In genomic region chr20:21325296-21325695, GRCh38 we compare ENCODE assay signal across 12 cellular contexts. TPM values are rescaled to one million over a fixed set of nuclear protein-coding genes. Genes with fewer than 3 reads are reported as not detected.
DNase-seq lines count a peak whose midpoint lies in the region; ATAC-seq, FAIRE-seq and TF ChIP-seq lines count a peak whose summit lies in the region.
"Had no signal": no experiment of that assay in that cellular context is flagged by ENCODE, and none has a peak within 500 bp of the region (broad histone marks: within the 10 kb centered on the region; RNA-seq: fewer than 3 reads in every experiment).

No MANE protein-coding gene starts in this region.

- no peak for TF ChIP-seq CTCF in left lung (IDR thresholded peaks at IDR 0.05)

- no peak overlapping the region for H3K4me3 ChIP-seq in left lung
- H3K4me3 ChIP-seq: esophagus squamous epithelium had no signal

- H3K27ac ChIP-seq in left lung: peak overlapping the region in 1 of 2 donors; percentile 81
- H3K27ac ChIP-seq: esophagus squamous epithelium had no signal

- ATAC-seq in stimulated activated naive CD8-positive, alpha-beta T cell treated with anti-CD3 and anti-CD28 coated beads, Interleukin-15, Interleukin-2, amounts not matched to agents 100 U/mL and 50 U/mL, for 24 hours: no peak
- ATAC-seq in left lung: peak; percentile 46

- peaks cover 62% of the 10 kb centered on the region for H3K4me1 Mint-ChIP-seq in stimulated activated naive CD8-positive, alpha-beta T cell treated with anti-CD3 and anti-CD28 coated beads, Interleukin-15, Interleukin-2, amounts not matched to agents 100 ng/mL and 50 ng/mL, for 24 hours (ENCODE audit: low read depth)
- H3K4me1 Mint-ChIP-seq in activated CD4-positive, alpha-beta memory T cell treated with anti-CD3 and anti-CD28 coated beads, Interleukin-2, amount 10 ng/mL, durations not matched to agents 7 days and 5 days: peaks cover 40% of the 10 kb centered on the region

- H3K4me1 ChIP-seq in left lung: peaks cover 5 to 60% of the 10 kb centered on the region in 2 donors

- POLR2A ChIA-PET in activated CD4-positive, alpha-beta memory T cell treated with anti-CD3 and anti-CD28 coated beads, Interleukin-2, amount 10 ng/mL, durations not matched to agents 7 days and 5 days (lab: Charles Lee): interaction anchor here (3.5 kb wide), 1 partner anchor 21 kb away, joined by 21 read pairs; the partner anchor contains the start of gene XRN2

- peaks cover 46% of the 10 kb centered on the region for H3K36me3 Mint-ChIP-seq in stimulated activated naive CD8-positive, alpha-beta T cell treated with anti-CD3 and anti-CD28 coated beads, Interleukin-15, Interleukin-2, amounts not matched to agents 100 ng/mL and 50 ng/mL, for 24 hours (ENCODE audit: low read depth)
- peaks cover 50% of the 10 kb centered on the region for H3K36me3 Mint-ChIP-seq in activated CD4-positive, alpha-beta memory T cell treated with anti-CD3 and anti-CD28 coated beads, Interleukin-2, amount 10 ng/mL, durations not matched to agents 7 days and 5 days (ENCODE audit: low read depth)

- H3K9me3 Mint-ChIP-seq in stimulated activated naive CD8-positive, alpha-beta T cell treated with anti-CD3 and anti-CD28 coated beads, Interleukin-15, Interleukin-2, amounts not matched to agents 100 ng/mL and 50 ng/mL, for 24 hours: peaks cover 4% of the 10 kb centered on the region
- H3K9me3 Mint-ChIP-seq in activated CD4-positive, alpha-beta memory T cell treated with anti-CD3 and anti-CD28 coated beads, Interleukin-2, amount 10 ng/mL, durations not matched to agents 7 days and 5 days: peaks cover 5% of the 10 kb centered on the region

- H3K27me3 ChIP-seq in left lung: no peaks in the 10 kb centered on the region
- H3K27me3 ChIP-seq: esophagus squamous epithelium had no signal

- peak overlapping the region; percentile 75 for H3K27ac Mint-ChIP-seq in stimulated activated naive CD8-positive, alpha-beta T cell treated with anti-CD3 and anti-CD28 coated beads, Interleukin-15, Interleukin-2, amounts not matched to agents 100 ng/mL and 50 ng/mL, for 24 hours
- H3K27ac Mint-ChIP-seq in activated CD4-positive, alpha-beta memory T cell treated with anti-CD3 and anti-CD28 coated beads, Interleukin-2, amount 10 ng/mL, durations not matched to agents 7 days and 5 days: peak overlapping the region; percentile 27

- H3K4me3 Mint-ChIP-seq in stimulated activated naive CD8-positive, alpha-beta T cell treated with anti-CD3 and anti-CD28 coated beads, Interleukin-15, Interleukin-2, amounts not matched to agents 100 ng/mL and 50 ng/mL, for 24 hours: peak overlapping the region; percentile 42
- no peak overlapping the region for H3K4me3 Mint-ChIP-seq in activated CD4-positive, alpha-beta memory T cell treated with anti-CD3 and anti-CD28 coated beads, Interleukin-2, amount 10 ng/mL, durations not matched to agents 7 days and 5 days

- CTCF ChIA-PET in activated CD4-positive, alpha-beta memory T cell treated with anti-CD3 and anti-CD28 coated beads, Interleukin-2, amount 10 ng/mL, durations not matched to agents 7 days and 5 days (lab: Charles Lee): interaction anchor here (0.9 to 2.4 kb wide), 4 partner anchors 11 to 89 kb away, joined by 3 to 10 read pairs (median 3); no protein-coding TSS in a partner anchor

- peaks cover 0 to 5% of the 10 kb centered on the region in 2 donors for H3K9me3 ChIP-seq in left lung

- FAIRE-seq in H54 (lab: Jason Lieb, UNC): no peak

- no peak for TF ChIP-seq POLR2A in H54 (IDR thresholded peaks at IDR 0.05; ENCODE audit: low read depth, low read length)

- intact Hi-C loops in left lung (cut with DNase I): no loop called here

- no peaks in the 10 kb centered on the region for H3K27me3 Mint-ChIP-seq in stimulated activated naive CD8-positive, alpha-beta T cell treated with anti-CD3 and anti-CD28 coated beads, Interleukin-15, Interleukin-2, amounts not matched to agents 100 ng/mL and 50 ng/mL, for 24 hours
- no peaks in the 10 kb centered on the region for H3K27me3 Mint-ChIP-seq in activated CD4-positive, alpha-beta memory T cell treated with anti-CD3 and anti-CD28 coated beads, Interleukin-2, amount 10 ng/mL, durations not matched to agents 7 days and 5 days

- DNase-seq in stimulated activated naive CD8-positive, alpha-beta T cell treated with anti-CD3 and anti-CD28 coated beads, Interleukin-15, Interleukin-2, amounts not matched to agents 100 U/mL and 50 U/mL, for 24 hours: no peak
- no peak for DNase-seq in activated CD4-positive, alpha-beta memory T cell treated with anti-CD3 and anti-CD28 coated beads, Interleukin-2, amount 10 ng/mL, durations not matched to agents 7 days and 5 days
- DNase-seq in left lung (no peak), H54 (ENCODE audit: insufficient read length, low spot score) (no peak), NCI-H146 treated with DMSO at 0.1 percent for 48 hours (lab: John Stamatoyannopoulos, UW; ENCODE audit: unreplicated experiment) (no peak), mesenteric fat pad (ENCODE audit: low spot score) (no peak)
- DNase-seq in effector CD4-positive, alpha-beta T cell: no peak
- DNase-seq: esophagus squamous epithelium, NCI-H82, retina, T-helper 9 cell had no signal

- H3K36me3 ChIP-seq in left lung: peaks cover 0 to 16% of the 10 kb centered on the region in 2 donors

RNA-seq across cellular contexts. Expression of gene XRN2, which starts 22.2 kb away (rescaled TPM):
- 10 to 100 TPM; 68.0 to 70.4 TPM for total RNA-seq in activated CD4-positive, alpha-beta memory T cell treated with anti-CD3 and anti-CD28 coated beads, Interleukin-2, amount 10 ng/mL, durations not matched to agents 7 days and 5 days
- total RNA-seq in left lung: 10 to 100 TPM; 45.9 to 59.9 TPM
- 55.1 TPM for total RNA-seq in mesenteric fat pad
